Comparison of ENCODE assay signal across 23 cellular contexts in genomic region chr13:64088491-64088890, GRCh38.
"Had no signal": no experiment of that assay in that cellular context is flagged by ENCODE, and none has a peak within 500 bp of the region (broad histone marks: within the 10 kb centered on the region; RNA-seq: fewer than 3 reads in every experiment).

No MANE protein-coding gene starts in this region.

- H3K4me3 ChIP-seq: MG63, SJSA1 had no signal

- H3K36me3 ChIP-seq: MG63, SJSA1 had no signal

- H3K4me1 ChIP-seq: SJSA1 had no signal

- H3K27me3 ChIP-seq: MG63, SJSA1 had no signal

- H3K9me2 ChIP-seq: SK-N-SH had no signal

- DNase-seq: IMR-90, Karpas-422, KG1, MG63, NCI-H1092, NCI-H1436 treated with DMSO at 0.1 percent for 48 hours, NCI-H187, NCI-H2029, NCI-H2081 treated with DMSO at 0.1 percent for 48 hours, NCI-H2171 treated with DMSO at 0.1 percent for 48 hours, NCI-H345, NCI-H446 treated with DMSO at 0.1 percent for 48 hours, NCI-H510A treated with DMSO at 0.1 percent for 48 hours, NCI-H526 treated with DMSO at 0.1 percent for 48 hours, NCI-H774, Right ventricle myocardium superior, RPMI8226, SIG-M5, SK-N-SH, T-helper 1 cell, T-helper 17 cell had no signal

- H3K27ac ChIP-seq: SJSA1 had no signal

- ATAC-seq: HepG2, T-helper 17 cell had no signal

- H3K4me2 ChIP-seq: SK-N-SH had no signal

- H3K9me3 ChIP-seq: MG63, SJSA1, SK-N-SH had no signal

- H3K9ac ChIP-seq: SK-N-SH had no signal
